In genomic region chrX:119512145-119512800, GRCh38 we compare ENCODE assay signal across 8 cellular contexts. TPM values are rescaled to one million over a fixed set of nuclear protein-coding genes. Genes with fewer than 3 reads are reported as not detected.
DNase-seq lines count a peak whose midpoint lies in the region; ATAC-seq, FAIRE-seq and TF ChIP-seq lines count a peak whose summit lies in the region.

No MANE protein-coding gene starts in this region.

- no peak overlapping the region for H3K27ac ChIP-seq in mammary epithelial cell (ENCODE audit: insufficient read depth, low read depth, low read length)
- H3K27ac ChIP-seq in thoracic aorta, result no peak overlapping the region

- 46% methylated on average over 13 of the region's 14 CpGs for WGBS in mammary epithelial cell (ENCODE audit: low coverage, missing lambda C conversion rate)

- H3K36me3 Mint-ChIP-seq in immature natural killer cell, result no peaks in the 10 kb centered on the region

- H3K27me3 Mint-ChIP-seq in immature natural killer cell (ENCODE audit: low read depth in 3 of 3), result peaks cover 0 to 7% (median 0%) of the 10 kb centered on the region in 3 donors

- H3K4me1 Mint-ChIP-seq in immature natural killer cell, result peaks cover 0 to 6% of the 10 kb centered on the region in 2 donors

- CTCF ChIA-PET in mammary epithelial cell (lab: Charles Lee; ENCODE audit: low non-redundant PET), result interaction anchor here (0.6 to 0.9 kb wide), 3 partner anchors 9 to 94 kb away, joined by 3 to 5 read pairs (median 3); no protein-coding TSS in a partner anchor

- intact Hi-C loops in mammary epithelial cell (cut with micrococcal nuclease), result loop anchor here (1.0 to 10.0 kb wide), 6 partner anchors 24 to 373 kb away; no protein-coding TSS in a partner anchor

- no peak overlapping the region for H3K27ac Mint-ChIP-seq in immature natural killer cell

- peak overlapping the region; percentile 44 for H2AFZ ChIP-seq in mammary epithelial cell (ENCODE audit: low read depth, low read length)

- H3K4me1 ChIP-seq in mammary epithelial cell (ENCODE audit: insufficient read depth, low read length), result peaks cover 5% of the 10 kb centered on the region
- peaks cover 0 to 7% of the 10 kb centered on the region in 2 donors for H3K4me1 ChIP-seq in thoracic aorta (ENCODE audit: control insufficient read depth in 1 of 2, low read depth in 2 of 2)

- H3K9me3 ChIP-seq in mammary epithelial cell (replicated peaks; ENCODE audit: insufficient read depth, low read length) (peaks cover 2% of the 10 kb centered on the region), thoracic aorta (no peaks in the 10 kb centered on the region)

- H3K4me3 ChIP-seq in mammary epithelial cell (replicated peaks in 1 of 3; ENCODE audit: insufficient read depth in 1 of 3, low read depth in 2 of 3, low read length in 3 of 3) (no peak overlapping the region), thoracic aorta (no peak overlapping the region)

- peak; percentile 76 for FAIRE-seq in HTR-8/SVneo (lab: Jason Lieb, UNC)

- H3K4me3 Mint-ChIP-seq in immature natural killer cell, result no peak overlapping the region

- dilution Hi-C loops in mammary epithelial cell (cut with HindIII; ENCODE audit: low sequenced_read_pairs), result no loop called here

- H3K36me3 ChIP-seq in mammary epithelial cell (ENCODE audit: insufficient read depth, low read length) (no peaks in the 10 kb centered on the region), thoracic aorta (no peaks in the 10 kb centered on the region)

- no TSS peak for BruUV-seq in mammary epithelial cell (replicated peaks; lab: Mats Ljungman, UMichigan)

- H3K9me3 Mint-ChIP-seq in immature natural killer cell, result no peaks in the 10 kb centered on the region

- H3K27me3 ChIP-seq in mammary epithelial cell (ENCODE audit: insufficient read depth, low read length), result no peaks in the 10 kb centered on the region
- H3K27me3 ChIP-seq in thoracic aorta (replicated peaks; ENCODE audit: insufficient read depth), result no peaks in the 10 kb centered on the region

- no peaks in the 10 kb centered on the region for H3K79me2 ChIP-seq in mammary epithelial cell (ENCODE audit: insufficient read depth, low read length)

- H4K20me1 ChIP-seq in mammary epithelial cell (ENCODE audit: insufficient read depth, low read length), result no peaks in the 10 kb centered on the region

- in situ Hi-C loops in mammary epithelial cell (cut with MboI; ENCODE audit: low sequenced_read_pairs in 2 of 2), result loop anchor here in 1 of 2 donors (25.0 kb wide), 1 partner anchor 625 kb away; no protein-coding TSS in a partner anchor

- no peak overlapping the region for H3K4me2 ChIP-seq in mammary epithelial cell (ENCODE audit: insufficient read depth, low read depth, low read length)

- peak; percentile 62 for TF ChIP-seq CTCF in GM12874 (IDR thresholded peaks at IDR 0.05; ENCODE audit: insufficient read depth, low read depth, low read length)
- TF ChIP-seq CTCF in mammary epithelial cell (conservative IDR thresholded peaks at IDR 0.05 in 1 of 2, IDR thresholded peaks at IDR 0.05 in 1 of 2; ENCODE audit: extremely low read depth in 1 of 2, insufficient read depth in 1 of 2, low read depth in 1 of 2, low read length in 2 of 2), result peak; percentile 79 to 80
- TF ChIP-seq CTCF in thoracic aorta (IDR thresholded peaks at IDR 0.05), result peak; percentile 63

- peak; percentile 60 for ATAC-seq in thoracic aorta (ENCODE audit: insufficient number of reproducible peaks, low FRiP score, low read depth)

- H3K9ac ChIP-seq in mammary epithelial cell (ENCODE audit: insufficient read depth, low read length), result no peak overlapping the region

- DNase-seq in AG20443 (ENCODE audit: low spot score), result peak; percentile 85
- DNase-seq in HTR-8/SVneo (ENCODE audit: insufficient read length, low spot score), result peak; percentile 79
- peak; percentile 44 for DNase-seq in NOMO-1 treated with DMSO at 0.1 percent for 48 hours (lab: John Stamatoyannopoulos, UW; ENCODE audit: unreplicated experiment)
- DNase-seq in mammary epithelial cell, result peak; percentile 60
- peak; percentile 86 for DNase-seq in left kidney (ENCODE audit: low read depth, low spot score)
- DNase-seq in thoracic aorta (ENCODE audit: low spot score), result peak; percentile 3
- no peak for DNase-seq in immature natural killer cell

RNA-seq across cellular contexts. Expression of gene SLC25A5, which starts 44.0 kb away (rescaled TPM):
- total RNA-seq in mammary epithelial cell, result 100 to 1,000 TPM; 204 to 339 TPM
- 768 TPM for polyA plus RNA-seq in mammary epithelial cell
- 460 TPM for polyA minus RNA-seq in mammary epithelial cell
- total RNA-seq in thoracic aorta, result 100 to 1,000 TPM; 102 to 123 TPM
- 100 to 1,000 TPM; 277 to 490 (median 364) TPM for polyA plus RNA-seq in immature natural killer cell

RNA-seq across cellular contexts. Expression of gene STEEP1, which starts 52.9 kb away (rescaled TPM):
- 10 to 100 TPM; 20.9 to 27.3 TPM for total RNA-seq in mammary epithelial cell
- polyA plus RNA-seq in mammary epithelial cell, result 12.4 TPM
- 20.9 TPM for polyA minus RNA-seq in mammary epithelial cell
- 10 to 100 TPM; 32.0 to 51.9 TPM for total RNA-seq in thoracic aorta
- polyA plus RNA-seq in immature natural killer cell, result 10 to 100 TPM in 2 of 3 donors, 1 to 10 TPM in 1; 5.5 to 21.1 (median 11.2) TPM

Comparison
In these comparisons a context has a peak if more than half of its experiments do, and no peak if none do; other contexts are left out.
1. DNase-seq: peak in AG20443 (single experiment), HTR-8/SVneo (single experiment), NOMO-1 treated with DMSO at 0.1 percent for 48 hours (single experiment), mammary epithelial cell (single experiment), left kidney (single experiment) and thoracic aorta (single experiment); none in immature natural killer cell (0 of 3).
2. Peak in every context shown above with its lines, with median percentiles within 50 percentile points of each other: CTCF ChIP-seq.